Comparison of ENCODE assay signal across 20 cellular contexts in genomic region chr21:17752171-17752570, GRCh38.
"Had no signal": no experiment of that assay in that cellular context is flagged by ENCODE, and none has a peak within 500 bp of the region (broad histone marks: within the 10 kb centered on the region; RNA-seq: fewer than 3 reads in every experiment).

No MANE protein-coding gene starts in this region.

- H3K36me3 Mint-ChIP-seq: immature natural killer cell, mesothelial cell of epicardium, naive B cell had no signal

- H3K4me3 Mint-ChIP-seq: immature natural killer cell, mesothelial cell of epicardium, naive B cell had no signal

- DNase-seq: dermis blood vessel endothelial cell; dorsolateral prefrontal cortex; effector CD4-positive, alpha-beta T cell; effector memory CD4-positive, alpha-beta T cell; foreskin keratinocyte; heart left ventricle; hypothalamus; immature natural killer cell; islet precursor cell; kidney; kidney glomerular epithelial cell; left colon; left lung; left ventricle myocardium superior; lower lobe of right lung; mesenchymal stem cell; mucosa of descending colon; naive B cell had no signal

- ATAC-seq: foreskin keratinocyte, gastroesophageal sphincter, left colon, left lung, left ventricle myocardium superior, lower lobe of right lung, mucosa of descending colon had no signal

- H3K27ac Mint-ChIP-seq: immature natural killer cell, mesothelial cell of epicardium had no signal

- H3K4me1 Mint-ChIP-seq: immature natural killer cell, naive B cell had no signal
